9 cellular contexts compared by ENCODE assay signal in the genomic region with DNA sequence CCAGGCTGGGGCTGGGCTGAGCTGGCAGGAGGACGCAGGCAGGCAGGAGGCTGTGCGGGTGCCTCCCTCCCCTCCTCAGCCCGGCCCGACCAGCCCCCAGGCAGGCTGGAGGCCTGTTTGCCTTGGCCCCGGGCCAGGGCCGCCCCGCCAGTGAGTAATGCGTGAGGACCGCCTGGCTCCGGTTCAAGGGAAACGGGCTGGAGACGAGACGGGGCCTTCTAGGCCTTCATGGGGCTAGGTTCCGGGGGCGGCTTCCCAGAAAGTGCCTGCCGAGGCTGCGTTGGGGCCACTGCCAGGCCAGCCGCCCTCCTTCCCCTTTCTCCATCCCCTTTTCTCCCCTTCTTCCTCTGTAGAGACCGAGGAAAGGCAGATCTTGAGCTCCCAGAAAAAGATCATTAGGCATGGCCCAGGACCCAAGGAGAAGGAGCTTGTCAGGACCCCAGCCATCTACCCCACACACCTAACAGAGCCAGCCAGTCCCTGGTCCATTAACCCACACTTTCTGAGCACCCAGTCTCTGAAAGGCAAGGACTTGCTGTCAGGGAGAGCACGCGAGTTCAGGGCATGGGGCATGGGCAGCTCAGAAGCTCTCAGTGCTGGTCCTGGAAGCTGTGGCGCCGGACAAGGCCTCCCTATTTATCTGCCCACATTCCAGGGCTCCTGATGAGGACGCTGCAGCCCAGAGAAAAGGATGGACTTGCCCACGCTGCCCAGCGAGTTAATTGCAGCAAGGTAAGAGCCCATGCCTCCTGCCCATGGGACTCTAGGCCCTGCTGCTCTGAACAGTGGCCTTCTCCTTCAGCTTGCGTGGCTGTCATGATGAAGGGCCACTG. TPM values are rescaled to one million over a fixed set of nuclear protein-coding genes. Genes with fewer than 3 reads are reported as not detected.
DNase-seq lines count a peak whose midpoint lies in the region; FAIRE-seq and TF ChIP-seq lines count a peak whose summit lies in the region.
"Had no signal": no experiment of that assay in that cellular context is flagged by ENCODE, and none has a peak within 500 bp of the region (broad histone marks: within the 10 kb centered on the region; RNA-seq: fewer than 3 reads in every experiment).

No MANE protein-coding gene starts in this region.

- no peaks in the 10 kb centered on the region for H3K27me3 ChIP-seq in trophoblast cell (ENCODE audit: insufficient read depth, low read length)
- no peaks in the 10 kb centered on the region for H3K27me3 ChIP-seq in MM.1S (replicated peaks; ENCODE audit: insufficient read depth, low read length)

- H3K9me2 ChIP-seq in MM.1S (replicated peaks; ENCODE audit: insufficient read depth, low read length) = no peaks in the 10 kb centered on the region

- no peak for FAIRE-seq in frontal cortex (lab: Jason Lieb, UNC)

- H4K8ac ChIP-seq in trophoblast cell (ENCODE audit: low read depth, low read length) = no peak overlapping the region

- H3K23ac ChIP-seq in trophoblast cell (ENCODE audit: low read length) = no peak overlapping the region

- no peak overlapping the region for H3K27ac ChIP-seq in trophoblast cell (ENCODE audit: low read depth, low read length)
- no peak overlapping the region for H3K27ac ChIP-seq in MM.1S (ENCODE audit: low read length)
- H3K27ac ChIP-seq: C4-2B had no signal

- H4K12ac ChIP-seq in trophoblast cell (ENCODE audit: low read depth, low read length) = no peak overlapping the region

- no peak overlapping the region for H3K4ac ChIP-seq in trophoblast cell (ENCODE audit: low read depth, low read length)

- no peaks in the 10 kb centered on the region for H3F3A ChIP-seq in MM.1S (ENCODE audit: insufficient read depth, low read length)

- H2BK12ac ChIP-seq in trophoblast cell (ENCODE audit: low read length) = peak overlapping the region; percentile 53

- H3K9me3 ChIP-seq in trophoblast cell (ENCODE audit: insufficient read depth, low read depth, low read length) (peaks cover 3% of the 10 kb centered on the region), MM.1S (replicated peaks; ENCODE audit: insufficient read depth, low read length) (no peaks in the 10 kb centered on the region)

- no peaks in the 10 kb centered on the region for H4K20me1 ChIP-seq in MM.1S (ENCODE audit: insufficient read depth, low read length)

- no peak overlapping the region for H2AFZ ChIP-seq in trophoblast cell (ENCODE audit: insufficient read depth, low read length, poor library complexity)
- H2AFZ ChIP-seq in MM.1S (ENCODE audit: low read length) = no peak overlapping the region

- no peak for TF ChIP-seq CTCF in MM.1S (IDR thresholded peaks at IDR 0.05; ENCODE audit: low read length)

- H3K4me3 ChIP-seq in trophoblast cell (ENCODE audit: low read depth, low read length) (no peak overlapping the region), MM.1S (ENCODE audit: low read length) (no peak overlapping the region)

- H2BK5ac ChIP-seq in trophoblast cell (ENCODE audit: low read depth, low read length, poor library complexity) = no peak overlapping the region

- H3K4me2 ChIP-seq in trophoblast cell (ENCODE audit: low read length) = no peak overlapping the region
- H3K4me2 ChIP-seq in MM.1S (ENCODE audit: low read depth, low read length) = no peak overlapping the region

- H4K91ac ChIP-seq in trophoblast cell (ENCODE audit: low read depth, low read length) = peak overlapping the region; percentile 41

- WGBS in trophoblast cell (ENCODE audit: extremely low coverage, insufficient coverage, insufficient read length) = no CpG with 5 or more reads among the region's 27 CpGs

- no peaks in the 10 kb centered on the region for H3K36me3 ChIP-seq in trophoblast cell (ENCODE audit: control insufficient read depth in 1 of 2, insufficient read depth in 2 of 2, low read length in 2 of 2)
- no peaks in the 10 kb centered on the region for H3K36me3 ChIP-seq in MM.1S (replicated peaks; ENCODE audit: insufficient read depth, low read length)

- H3K9ac ChIP-seq in trophoblast cell (ENCODE audit: low read length) = no peak overlapping the region
- H3K9ac ChIP-seq in MM.1S (ENCODE audit: low read length) = no peak overlapping the region

- H2BK120ac ChIP-seq in trophoblast cell (ENCODE audit: insufficient read depth, low read length, poor library complexity) = peak overlapping the region; percentile 26

- H3K4me1 ChIP-seq in trophoblast cell (ENCODE audit: control insufficient read depth in 1 of 2, insufficient read depth in 2 of 2, low read length in 2 of 2) (peaks cover 7 to 12% of the 10 kb centered on the region in 2 experiments), MM.1S (ENCODE audit: low read length) (peaks cover 3% of the 10 kb centered on the region; the same call in 1 of the 2 replicates)

- peak overlapping the region; percentile 26 for H2AK5ac ChIP-seq in trophoblast cell (ENCODE audit: low read length)

- peaks cover 9% of the 10 kb centered on the region for H3K79me1 ChIP-seq in trophoblast cell (ENCODE audit: low read length)

- DNase-seq in SKM-1 treated with dmso at 0.1 percent for 144 hours (lab: John Stamatoyannopoulos, UW; ENCODE audit: unreplicated experiment) = peak; percentile 38
- DNase-seq in SKM-1 (lab: John Stamatoyannopoulos, UW; ENCODE audit: unreplicated experiment) = no peak
- peak; percentile 82 for DNase-seq in SHP77 treated with DMSO at 0.1 percent for 48 hours (lab: John Stamatoyannopoulos, UW)
- peak; percentile 49 to 79 for DNase-seq in frontal cortex (ENCODE audit: low spot score in 2 of 2)
- DNase-seq in trophoblast cell = peak; percentile 80 to 89
- no peak for DNase-seq in activated gamma-delta T cell (lab: John Stamatoyannopoulos, UW)
- DNase-seq in MM.1S = no peak
- DNase-seq in NCI-H187 (lab: John Stamatoyannopoulos, UW) = no peak

- H3K14ac ChIP-seq in trophoblast cell (ENCODE audit: low read length) = peak overlapping the region; percentile 18

- peak overlapping the region; percentile 6 for H3K18ac ChIP-seq in trophoblast cell (ENCODE audit: low read length)

- H3K79me2 ChIP-seq in trophoblast cell (ENCODE audit: control insufficient read depth, insufficient read depth, low read length, poor library complexity) = no peaks in the 10 kb centered on the region
- no peaks in the 10 kb centered on the region for H3K79me2 ChIP-seq in MM.1S (ENCODE audit: low read length)

RNA-seq across cellular contexts. Expression of gene SMAD7, which starts 48.5 kb away (rescaled TPM):
- total RNA-seq in frontal cortex = 14.7 TPM
- polyA plus RNA-seq in trophoblast cell (2013) = 108 and 116 TPM in 2 replicates

Comparison
In these comparisons a context has a peak if more than half of its experiments do, and no peak if none do; other contexts are left out.
1. DNase-seq: peak in SKM-1 treated with dmso at 0.1 percent for 144 hours (single experiment), SHP77 treated with DMSO at 0.1 percent for 48 hours (single experiment), frontal cortex (2 of 2) and trophoblast cell (2 of 2); none in SKM-1 (single experiment), activated gamma-delta T cell (single experiment), MM.1S (single experiment) and NCI-H187 (0 of 2).